ENCODE assay signal across 17 cellular contexts in genomic region chr5:93274291-93274690, GRCh38.
A peak's percentile ranks its signal among the peaks of the same experiment; 100 is the strongest.
DNase-seq lines count a peak whose midpoint lies in the region; ATAC-seq and TF ChIP-seq lines count a peak whose summit lies in the region.
"Had no signal": no experiment of that assay in that cellular context is flagged by ENCODE, and none has a peak within 500 bp of the region (broad histone marks: within the 10 kb centered on the region; RNA-seq: fewer than 3 reads in every experiment).

No MANE protein-coding gene starts in this region.

- peaks cover 2% of the 10 kb centered on the region; the same call in 1 of the 2 replicates for H3K9me1 ChIP-seq in IMR-90 (ENCODE audit: insufficient read depth, low read length)

- CTCF ChIA-PET in A673 (lab: Charles Lee) (no interaction called here), IMR-90 (lab: Yijun Ruan, JAX) (no interaction called here)

- H4K8ac ChIP-seq in IMR-90 (ENCODE audit: low read depth in 2 of 2, low read length in 2 of 2), result no peak overlapping the region; a peak in 1 of 4 replicates

- H4K5ac ChIP-seq in IMR-90 (ENCODE audit: low read depth, low read length), result no peak overlapping the region

- TF ChIP-seq RAD21 in IMR-90 (IDR thresholded peaks at IDR 0.05; ENCODE audit: low read length), result no peak

- H3K79me1 ChIP-seq in IMR-90 (ENCODE audit: low read depth in 1 of 2, low read length in 2 of 2), result no peaks in the 10 kb centered on the region

- H3K9ac ChIP-seq in IMR-90 (ENCODE audit: low read depth, low read length), result no peak overlapping the region

- H3K4me2 ChIP-seq in IMR-90 (ENCODE audit: low read depth, low read length), result peak overlapping the region; percentile 14; the same call in 1 of the 2 replicates

- no peak overlapping the region for H3K27ac ChIP-seq in A673 (ENCODE audit: low read depth, low read length, poor library complexity, severe bottlenecking)
- no peak overlapping the region for H3K27ac ChIP-seq in IMR-90 (ENCODE audit: insufficient read depth, low read length)
- H3K27ac ChIP-seq: neutrophil, transverse colon had no signal

- TF ChIP-seq POLR2A in IMR-90 (IDR thresholded peaks at IDR 0.05; ENCODE audit: low read depth, low read length), result no peak

- dilution Hi-C loops in IMR-90 (cut with HindIII; ENCODE audit: low sequenced_read_pairs, unreplicated experiment), result no loop called here

- DNase-seq in A673 (ENCODE audit: low spot score), result peak; percentile 5
- DNase-seq in IMR-90, result peak; percentile 73
- DNase-seq in cardiac fibroblast (ENCODE audit: low read depth in 2 of 2), result peak; percentile 82 to 85
- DNase-seq in kidney glomerular epithelial cell (lab: John Stamatoyannopoulos, UW), result peak; percentile 85
- no peak for DNase-seq in SKM-1 (lab: John Stamatoyannopoulos, UW; ENCODE audit: unreplicated experiment)
- no peak for DNase-seq in NCI-H446 treated with DMSO at 0.1 percent for 48 hours (lab: John Stamatoyannopoulos, UW)
- DNase-seq in NCI-H748 treated with DMSO at 0.1 percent for 48 hours (lab: John Stamatoyannopoulos, UW), result no peak
- DNase-seq: ACHN; activated B cell treated with CpG ODN at 0.5 μM for 24 hours; activated CD8-positive, alpha-beta memory T cell treated with anti-CD3 and anti-CD28 coated beads, Interleukin-2, amount 50 U/mL, for 48 hours; activated naive CD8-positive, alpha-beta T cell treated with anti-CD3 and anti-CD28 coated beads for 36 hours; DMS 273 treated with DMSO at 0.1 percent for 48 hours; effector CD4-positive, alpha-beta T cell; NCI-H2029 treated with DMSO at 0.1 percent for 48 hours; transverse colon had no signal

- POLR2A ChIA-PET in A673 (lab: Charles Lee; ENCODE audit: low non-redundant PET), result interaction anchor here (0.6 kb wide), 1 partner anchor 1301 kb away, joined by 3 read pairs; no protein-coding TSS in a partner anchor
- POLR2A ChIA-PET in IMR-90 (lab: Charles Lee; ENCODE audit: unreplicated experiment), result no interaction called here

- no peaks in the 10 kb centered on the region for H3K36me3 ChIP-seq in A673 (ENCODE audit: insufficient read depth, low read length, poor library complexity, severe bottlenecking)
- no peaks in the 10 kb centered on the region for H3K36me3 ChIP-seq in IMR-90 (ENCODE audit: control insufficient read depth, insufficient read depth, low read length)
- H3K36me3 ChIP-seq: neutrophil, transverse colon had no signal

- in situ Hi-C loops in IMR-90 (cut with MboI; ENCODE audit: low sequenced_read_pairs), result no loop called here

- TF ChIP-seq CTCF in A673 (conservative IDR thresholded peaks at IDR 0.05; ENCODE audit: low read depth, low read length), result no peak
- no peak for TF ChIP-seq CTCF in IMR-90 (conservative IDR thresholded peaks at IDR 0.05; ENCODE audit: low read depth, low read length)
- no peak for TF ChIP-seq CTCF in cardiac fibroblast (IDR thresholded peaks at IDR 0.05; ENCODE audit: low read depth, low read length)

- H3K56ac ChIP-seq in IMR-90 (ENCODE audit: extremely low read depth, insufficient read depth, low read length), result no peak overlapping the region

- H3K18ac ChIP-seq in IMR-90 (ENCODE audit: low read depth, low read length), result 0 out of 2 replicates have a peak overlapping the region, but pooled peaks have one; percentile 65

- no peak overlapping the region for H3K23ac ChIP-seq in IMR-90 (ENCODE audit: low read depth, low read length)

- no peak overlapping the region for H2AK9ac ChIP-seq in IMR-90 (replicated peaks; ENCODE audit: low read depth, low read length, poor library complexity)

- no peaks in the 10 kb centered on the region for H4K20me1 ChIP-seq in IMR-90 (ENCODE audit: insufficient read depth, low read length)

- H3K27me3 ChIP-seq in A673 (replicated peaks; ENCODE audit: insufficient read depth, low read depth, low read length, poor library complexity), result no peaks in the 10 kb centered on the region
- H3K27me3 ChIP-seq in IMR-90 (ENCODE audit: control insufficient read depth, insufficient read depth, low read length), result no peaks in the 10 kb centered on the region
- H3K27me3 ChIP-seq: neutrophil, transverse colon had no signal

- H4K91ac ChIP-seq in IMR-90 (ENCODE audit: insufficient read depth, low read depth, low read length), result no peak overlapping the region

- no peak overlapping the region for H2AFZ ChIP-seq in IMR-90 (replicated peaks; ENCODE audit: low read length, poor library complexity)

- BruUV-seq in A673 (replicated peaks; lab: Mats Ljungman, UMichigan) (no TSS peak), IMR-90 (replicated peaks; lab: Mats Ljungman, UMichigan) (no TSS peak)

- H3K4ac ChIP-seq in IMR-90 (ENCODE audit: low read depth, low read length), result peak overlapping the region; percentile 59; the same call in 1 of the 2 replicates

- ATAC-seq in IMR-90 (ENCODE audit: low read depth) (peak; percentile 52; the same call in 1 of the 2 replicates), HG02642 (IDR thresholded peaks at IDR 0.05; ENCODE audit: poor library complexity, unreplicated experiment) (no peak)

- H3K4me3 ChIP-seq in A673 (ENCODE audit: low read depth, low read length, poor library complexity, severe bottlenecking) (no peak overlapping the region), IMR-90 (ENCODE audit: insufficient read depth, low read depth, low read length) (no peak overlapping the region), cardiac fibroblast (replicated peaks in 1 of 2; ENCODE audit: low read depth in 2 of 2, low read length in 2 of 2) (no peak overlapping the region)
- H3K4me3 ChIP-seq: transverse colon had no signal

- H3K9me3 ChIP-seq in A673 (ENCODE audit: low read depth, low read length, poor library complexity, severe bottlenecking), result no peaks in the 10 kb centered on the region
- peaks cover 11% of the 10 kb centered on the region for H3K9me3 ChIP-seq in IMR-90 (ENCODE audit: control insufficient read depth, insufficient read depth, low read length)
- H3K9me3 ChIP-seq: neutrophil, transverse colon had no signal

- peak overlapping the region; percentile 83 for H2BK120ac ChIP-seq in IMR-90 (ENCODE audit: low read depth, low read length)

- no peak overlapping the region; the same call in 1 of the 2 replicates for H3K14ac ChIP-seq in IMR-90 (replicated peaks; ENCODE audit: low read depth, low read length)

- intact Hi-C loops in A673 (cut with micrococcal nuclease; ENCODE audit: unreplicated experiment), result no loop called here
- intact Hi-C loops in IMR-90 (cut with micrococcal nuclease), result no loop called here

- no peak overlapping the region for H2BK5ac ChIP-seq in IMR-90 (ENCODE audit: low read depth, low read length, poor library complexity, severe bottlenecking)

- H2BK20ac ChIP-seq in IMR-90 (ENCODE audit: low read depth, low read length), result peak overlapping the region; percentile 76; the same call in 1 of the 2 replicates

- peak overlapping the region; percentile 20 for H2AK5ac ChIP-seq in IMR-90 (ENCODE audit: low read depth, low read length)

- H3K4me1 ChIP-seq in A673 (ENCODE audit: insufficient read depth, low read length, poor library complexity, severe bottlenecking) (peaks cover 23% of the 10 kb centered on the region), IMR-90 (ENCODE audit: control insufficient read depth, insufficient read depth, low read length) (peaks cover 5% of the 10 kb centered on the region; the same call in 1 of the 2 replicates)
- H3K4me1 ChIP-seq: transverse colon had no signal

- WGBS in IMR-90 (ENCODE audit: extremely low coverage in 2 of 2, insufficient read length in 1 of 2), 2 experiments, result 40% methylated on average over 2 of the region's 5 CpGs; no CpG with 5 or more reads in 1 of the 2 experiments

- peak overlapping the region; percentile 16; the same call in 1 of the 3 replicates for H2BK15ac ChIP-seq in IMR-90 (ENCODE audit: low read depth, low read length)

TF ChIP-seq in IMR-90, 13 proteins besides CTCF, POLR2A, EP300 and RAD21:
- no peak for TF ChIP-seq BHLHE40 (IDR thresholded peaks at IDR 0.05; ENCODE audit: low read depth, low read length)
- TF ChIP-seq MXI1 (IDR thresholded peaks at IDR 0.05; ENCODE audit: borderline replicate concordance, low read depth, low read length), result no peak
- no peak for TF ChIP-seq USF2 (IDR thresholded peaks at IDR 0.05; ENCODE audit: low read depth, low read length)
- TF ChIP-seq SMC3 (IDR thresholded peaks at IDR 0.05; ENCODE audit: low read depth, low read length), result no peak
- no peak for TF ChIP-seq FOS (IDR thresholded peaks at IDR 0.05; ENCODE audit: low read depth, low read length)
- TF ChIP-seq RCOR1 (IDR thresholded peaks at IDR 0.05; ENCODE audit: insufficient replicate concordance, low read length), result no peak
- TF ChIP-seq CEBPB (IDR thresholded peaks at IDR 0.05; ENCODE audit: low read depth, low read length), result no peak
- TF ChIP-seq CHD1 (IDR thresholded peaks at IDR 0.05; ENCODE audit: low read depth, low read length), result no peak
- TF ChIP-seq MAZ (IDR thresholded peaks at IDR 0.05; ENCODE audit: borderline replicate concordance, low read depth, low read length), result no peak
- no peak for TF ChIP-seq NFE2L2 (IDR thresholded peaks at IDR 0.05; ENCODE audit: low read depth, low read length)
- no peak for TF ChIP-seq ELK1 (IDR thresholded peaks at IDR 0.05; ENCODE audit: borderline replicate concordance, low read depth, low read length)
- TF ChIP-seq RFX5 (IDR thresholded peaks at IDR 0.05; ENCODE audit: low read depth, low read length), result no peak
- no peak for TF ChIP-seq MAFK (IDR thresholded peaks at IDR 0.05; ENCODE audit: low read depth, low read length)

Comparison
In these comparisons a context has a peak if more than half of its experiments do, and no peak if none do; other contexts are left out.
1. DNase-seq: peak in A673 (single experiment), IMR-90 (single experiment), cardiac fibroblast (2 of 2) and kidney glomerular epithelial cell (single experiment); none in SKM-1 (single experiment), NCI-H446 treated with DMSO at 0.1 percent for 48 hours (single experiment) and NCI-H748 treated with DMSO at 0.1 percent for 48 hours (single experiment).